Comparison of ENCODE assay signal across 7 cellular contexts in the genomic region with DNA sequence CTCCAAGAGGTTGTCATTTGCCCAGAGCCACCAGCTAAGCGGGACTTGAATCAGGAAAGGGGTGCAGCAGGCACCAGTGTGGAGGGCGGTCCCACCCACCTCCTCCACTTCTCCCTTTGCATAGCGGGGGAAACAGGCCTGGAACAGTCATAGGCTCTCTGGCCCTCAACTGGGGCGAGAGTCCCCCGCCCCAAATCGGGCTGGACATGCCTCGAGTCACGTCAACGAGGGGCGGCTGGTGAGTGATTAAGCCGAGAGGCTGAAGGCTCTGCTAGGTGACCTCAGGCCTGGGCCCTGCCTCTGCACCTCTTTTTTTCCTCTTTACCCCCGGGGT. TPM values are rescaled to one million over a fixed set of nuclear protein-coding genes. Genes with fewer than 3 reads are reported as not detected.
DNase-seq lines count a peak whose midpoint lies in the region; ATAC-seq, FAIRE-seq and TF ChIP-seq lines count a peak whose summit lies in the region.

No MANE protein-coding gene starts in this region.

- H3K9me2 ChIP-seq in OCI-LY7 (ENCODE audit: insufficient read depth, low read length): no peaks in the 10 kb centered on the region

- CTCF ChIA-PET in OCI-LY7 (lab: Charles Lee; ENCODE audit: unreplicated experiment) (interaction anchor here (1.0 kb wide), 1 partner anchor 49 kb away, joined by 3 read pairs; no protein-coding TSS in a partner anchor), endothelial cell of umbilical vein (lab: Charles Lee) (interaction anchor here (0.5 to 3.0 kb wide), 14 partner anchors 10 to 244 kb away, joined by 3 to 61 read pairs (median 4); no protein-coding TSS in a partner anchor)

- no peak overlapping the region for H3K27ac Mint-ChIP-seq in nephron progenitor cell

- peaks cover 26% of the 10 kb centered on the region for H3K27me3 Mint-ChIP-seq in nephron progenitor cell (ENCODE audit: low read depth, poor library complexity)

- H3K4me3 ChIP-seq in OCI-LY7 (ENCODE audit: low read depth, low read length, poor library complexity, severe bottlenecking) (peak overlapping the region; percentile 59), endothelial cell of umbilical vein (replicated peaks in 1 of 3; ENCODE audit: insufficient read depth in 1 of 3, low read depth in 1 of 3, low read length in 3 of 3) (peak overlapping the region in 2 of 3 experiments; percentile 18 to 37)

- TF ChIP-seq CTCF in OCI-LY7 (conservative IDR thresholded peaks at IDR 0.05; ENCODE audit: low read length): no peak
- no peak for TF ChIP-seq CTCF in endothelial cell of umbilical vein (IDR thresholded peaks at IDR 0.05; ENCODE audit: extremely low read depth in 1 of 2, insufficient read depth in 1 of 2, low read depth in 1 of 2, low read length in 2 of 2)
- TF ChIP-seq CTCF in nephron progenitor cell (IDR thresholded peaks at IDR 0.05): no peak

- H3K27ac ChIP-seq in OCI-LY7 (ENCODE audit: low read depth, low read length, poor library complexity, severe bottlenecking) (peak overlapping the region; percentile 59), endothelial cell of umbilical vein (ENCODE audit: insufficient read depth, low read depth, low read length) (peak overlapping the region; percentile 22)

- peaks cover 7% of the 10 kb centered on the region for H3K4me1 Mint-ChIP-seq in nephron progenitor cell

- POLR2A ChIA-PET in OCI-LY7 (lab: Charles Lee) (no interaction called here), endothelial cell of umbilical vein (lab: Charles Lee) (interaction anchor here (1.2 kb wide), 1 partner anchor 48 kb away, joined by 3 read pairs; no protein-coding TSS in a partner anchor)

- intact Hi-C loops in OCI-LY7 (cut with micrococcal nuclease; ENCODE audit: unreplicated experiment): loop anchor here (1.0 to 5.0 kb wide), 3 partner anchors 51 to 160 kb away; a partner anchor contains a TSS
- intact Hi-C loops in endothelial cell of umbilical vein (cut with micrococcal nuclease): loop anchor here (1.0 to 5.0 kb wide), 6 partner anchors 14 to 245 kb away; no protein-coding TSS in a partner anchor

- H2AFZ ChIP-seq in OCI-LY7 (ENCODE audit: low read length): no peak overlapping the region
- peak overlapping the region; percentile 16 for H2AFZ ChIP-seq in endothelial cell of umbilical vein (ENCODE audit: low read depth, low read length)

- no peaks in the 10 kb centered on the region for H3K27me3 ChIP-seq in endothelial cell of umbilical vein (ENCODE audit: control insufficient read depth in 2 of 2, insufficient read depth in 2 of 2, low read length in 2 of 2)

- H3K4me1 ChIP-seq in OCI-LY7 (ENCODE audit: insufficient read depth, low read length, poor library complexity, severe bottlenecking) (peaks cover 18% of the 10 kb centered on the region), endothelial cell of umbilical vein (ENCODE audit: control insufficient read depth, extremely low read depth, insufficient read depth, low read length) (peaks cover 7% of the 10 kb centered on the region)

- peaks cover 36% of the 10 kb centered on the region for H3K36me3 ChIP-seq in OCI-LY7 (ENCODE audit: insufficient read depth, low read length)
- peaks cover 0 to 15% of the 10 kb centered on the region in 2 experiments for H3K36me3 ChIP-seq in endothelial cell of umbilical vein (ENCODE audit: control insufficient read depth in 2 of 2, extremely low read depth in 1 of 2, insufficient read depth in 2 of 2, low read length in 2 of 2)

- H3K9me3 Mint-ChIP-seq in nephron progenitor cell: peaks cover 6% of the 10 kb centered on the region

- H4K20me1 ChIP-seq in OCI-LY7 (ENCODE audit: insufficient read depth, low read length) (no peaks in the 10 kb centered on the region), endothelial cell of umbilical vein (replicated peaks; ENCODE audit: control insufficient read depth, extremely low read depth, insufficient read depth, low read length) (no peaks in the 10 kb centered on the region)

- H3K9ac ChIP-seq in endothelial cell of umbilical vein (replicated peaks; ENCODE audit: extremely low read depth, insufficient read depth, low read length): no peak overlapping the region

- no peak for DNase-seq in OCI-LY7 (ENCODE audit: low spot score)
- no peak for DNase-seq in endothelial cell of umbilical vein (ENCODE audit: low read depth, low spot score)
- no peak for DNase-seq in nephron progenitor cell
- no peak for DNase-seq in NCI-H510A (lab: John Stamatoyannopoulos, UW)

- H3K9me1 ChIP-seq in endothelial cell of umbilical vein (replicated peaks; ENCODE audit: control insufficient read depth, extremely low read depth, insufficient read depth, low read length): no peaks in the 10 kb centered on the region

- BruUV-seq in OCI-LY7 (replicated peaks; lab: Mats Ljungman, UMichigan): no TSS peak
- BruUV-seq in endothelial cell of umbilical vein (replicated peaks; lab: Mats Ljungman, UMichigan): no TSS peak

- dilution Hi-C loops in endothelial cell of umbilical vein (cut with MboI; ENCODE audit: extremely low pct_ligation_motif_present, low sequenced_read_pairs): no loop called here

- peak overlapping the region; percentile 89 for H3K4me2 ChIP-seq in OCI-LY7 (ENCODE audit: low read length)
- peak overlapping the region; percentile 48 for H3K4me2 ChIP-seq in endothelial cell of umbilical vein (ENCODE audit: insufficient read depth, low read length)

- peak; percentile 17 for ATAC-seq in GM21717 (IDR thresholded peaks at IDR 0.05; ENCODE audit: unreplicated experiment)
- ATAC-seq in HG02870 (IDR thresholded peaks at IDR 0.05; ENCODE audit: unreplicated experiment): no peak
- no peak for ATAC-seq in GM18873 (IDR thresholded peaks at IDR 0.05; ENCODE audit: low FRiP score, unreplicated experiment)

- H3K79me2 ChIP-seq in OCI-LY7 (ENCODE audit: insufficient read depth, low read depth, low read length) (no peaks in the 10 kb centered on the region), endothelial cell of umbilical vein (ENCODE audit: control insufficient read depth, insufficient read depth, low read length) (peaks cover 3% of the 10 kb centered on the region)

- peaks cover 5% of the 10 kb centered on the region for H3K36me3 Mint-ChIP-seq in nephron progenitor cell (ENCODE audit: low read depth)

- TF ChIP-seq POLR2A in endothelial cell of umbilical vein (IDR thresholded peaks at IDR 0.05; ENCODE audit: low read depth, low read length): no peak

- H3K9me3 ChIP-seq in OCI-LY7 (ENCODE audit: low read length) (no peaks in the 10 kb centered on the region), endothelial cell of umbilical vein (replicated peaks; ENCODE audit: control insufficient read depth, insufficient read depth, low read length) (no peaks in the 10 kb centered on the region)

- peak overlapping the region; percentile 85 for H3K4me3 Mint-ChIP-seq in nephron progenitor cell

- no peak for FAIRE-seq in endothelial cell of umbilical vein (lab: Jason Lieb, UNC)

TF ChIP-seq in endothelial cell of umbilical vein, 7 proteins besides CTCF, POLR2A, EP300 and RAD21:
- no peak for TF ChIP-seq FOS (IDR thresholded peaks at IDR 0.05; ENCODE audit: borderline replicate concordance, insufficient read depth, low read length)
- TF ChIP-seq MYC (IDR thresholded peaks at IDR 0.05; ENCODE audit: low read depth, low read length): no peak
TF ChIP-seq in endothelial cell of umbilical vein: peak in this region for 0.

RNA-seq across cellular contexts. Expression of a gene that starts 0.4 kb away (rescaled TPM):
- 27.3 and 30.7 TPM in 2 replicates for total RNA-seq in OCI-LY7 (2014; rRNA removed; shearing (Covaris generic))
- total RNA-seq in OCI-LY7 (2022): 30.6 and 30.7 TPM in 2 replicates
- total RNA-seq in endothelial cell of umbilical vein: 17.2 and 17.4 TPM in 2 replicates
- 10.2 and 12.4 TPM in 2 replicates for polyA plus RNA-seq in endothelial cell of umbilical vein
- polyA plus RNA-seq in endothelial cell of umbilical vein (2011; cell fraction: cytosol; rRNA removed): 8.4 and 9.5 TPM in 2 replicates
- 20.7 and 22.0 TPM in 2 replicates for polyA plus RNA-seq in endothelial cell of umbilical vein (2011; cell fraction: nucleus; rRNA removed)
- polyA plus RNA-seq in endothelial cell of umbilical vein (2012): 6.3 and 10.6 TPM in 2 replicates
- 6.0 and 8.6 TPM in 2 replicates for polyA minus RNA-seq in endothelial cell of umbilical vein
- 14.2 TPM for polyA minus RNA-seq in endothelial cell of umbilical vein (2011; cell fraction: cytosol; rRNA and poly(A)+ RNA removed)
- polyA minus RNA-seq in endothelial cell of umbilical vein (2011; cell fraction: nucleus; rRNA and poly(A)+ RNA removed): 9.4 and 13.4 TPM in 2 replicates

RNA-seq across cellular contexts. Expression of a gene that starts 40.7 kb away (rescaled TPM):
- total RNA-seq in OCI-LY7 (2014; rRNA removed; shearing (Covaris generic)): 0.51 and 1.1 TPM in 2 replicates
- total RNA-seq in OCI-LY7 (2022) (0.57 and 0.61 TPM in 2 replicates), endothelial cell of umbilical vein (0.32 and 0.80 TPM in 2 replicates)
- 0.18 TPM in 2 replicates for polyA plus RNA-seq in endothelial cell of umbilical vein
- 0.13 TPM in 2 replicates for polyA plus RNA-seq in endothelial cell of umbilical vein (2011; cell fraction: cytosol; rRNA removed)
- not detected in 2 replicates for polyA plus RNA-seq in endothelial cell of umbilical vein (2011; cell fraction: nucleus; rRNA removed)
- 0.40 and 0.93 TPM in 2 replicates for polyA plus RNA-seq in endothelial cell of umbilical vein (2012)
- polyA minus RNA-seq in endothelial cell of umbilical vein: 0.41 TPM in 1 of 2 replicates, not detected in the other
- polyA minus RNA-seq in endothelial cell of umbilical vein (2011; cell fraction: cytosol; rRNA and poly(A)+ RNA removed): 2.6 TPM
- polyA minus RNA-seq in endothelial cell of umbilical vein (2011; cell fraction: nucleus; rRNA and poly(A)+ RNA removed): not detected in 2 replicates
